ENCODE assay signal across 1 cellular context in genomic region chr3:197487911-197488391, GRCh38.
TF ChIP-seq lines count a peak whose summit lies in the region.

No MANE protein-coding gene starts in this region.

TF ChIP-seq in HepG2, 621 proteins besides CTCF, POLR2A, EP300 and RAD21 (continued from another document):
- TF ChIP-seq ARID5B (CRISPR knock-in tag; IDR thresholded peaks at IDR 0.05) (peak; percentile 45; the same call in 1 of the 2 replicates), SRY (CRISPR knock-in tag; IDR thresholded peaks at IDR 0.05) (no peak), STAT5B (CRISPR knock-in tag; IDR thresholded peaks at IDR 0.05) (no peak), MED1 (CRISPR knock-in tag; IDR thresholded peaks at IDR 0.05) (0 out of 2 replicates have a peak, but pooled peaks have one; percentile 19), NR2F6 (IDR thresholded peaks at IDR 0.05) (no peak), NR2F6 (CRISPR knock-in tag; IDR thresholded peaks at IDR 0.05) (peak; percentile 53; the same call in 1 of the 2 replicates), SOX6 (IDR thresholded peaks at IDR 0.05) (no peak), SOX6 (CRISPR knock-in tag; IDR thresholded peaks at IDR 0.05) (no peak), ZMYM3 (CRISPR knock-in tag; IDR thresholded peaks at IDR 0.05) (0 out of 2 replicates have a peak, but pooled peaks have one; percentile 21), ZNF800 (CRISPR knock-in tag; IDR thresholded peaks at IDR 0.05) (no peak), CEBPG (CRISPR knock-in tag; IDR thresholded peaks at IDR 0.05) (peak; percentile 48; the same call in 1 of the 2 replicates), DRAP1 (CRISPR knock-in tag; IDR thresholded peaks at IDR 0.05) (peak; percentile 37; the same call in 1 of the 2 replicates), FOSL2 (CRISPR knock-in tag; IDR thresholded peaks at IDR 0.05) (peak; percentile 82), XRCC5 (optimal IDR thresholded peaks at IDR 0.05; ENCODE audit: low read length) (peak; percentile 61), IKZF1 (IDR thresholded peaks at IDR 0.05) (no peak), CBX5 (CRISPR knock-in tag; IDR thresholded peaks at IDR 0.05; ENCODE audit: borderline replicate concordance) (0 out of 2 replicates have a peak, but pooled peaks have one; percentile 16), ZNF687 (CRISPR knock-in tag; IDR thresholded peaks at IDR 0.05) (peak; percentile 50), SAP130 (CRISPR knock-in tag; IDR thresholded peaks at IDR 0.05; ENCODE audit: low read depth) (peak; percentile 63), AGO1 (IDR thresholded peaks at IDR 0.05; ENCODE audit: low read depth, low read length, poor library complexity, severe bottlenecking) (no peak), ZFX (CRISPR knock-in tag; IDR thresholded peaks at IDR 0.05; ENCODE audit: low read depth) (peak; percentile 34; the same call in 1 of the 2 replicates), RARA (CRISPR knock-in tag; IDR thresholded peaks at IDR 0.05) (peak; percentile 43), ZBTB7B (CRISPR knock-in tag; IDR thresholded peaks at IDR 0.05) (no peak), MTA1 (CRISPR knock-in tag; IDR thresholded peaks at IDR 0.05; ENCODE audit: borderline replicate concordance) (no peak)
